In genomic region chr4:180766903-180767302, GRCh38 we compare ENCODE assay signal across 17 cellular contexts.
DNase-seq lines count a peak whose midpoint lies in the region; ATAC-seq and TF ChIP-seq lines count a peak whose summit lies in the region.
"Had no signal": no experiment of that assay in that cellular context is flagged by ENCODE, and none has a peak within 500 bp of the region (broad histone marks: within the 10 kb centered on the region; RNA-seq: fewer than 3 reads in every experiment).

No MANE protein-coding gene starts in this region.

- POLR2A ChIA-PET in MCF 10A (lab: Yijun Ruan, JAX) (no interaction called here), WTC11 (lab: Charles Lee) (no interaction called here)

- DNase-seq in MCF 10A (ENCODE audit: unreplicated experiment) (no peak), breast epithelium (ENCODE audit: low spot score in 2 of 2) (no peak), WTC11 (ENCODE audit: low spot score) (no peak), left kidney (ENCODE audit: low read depth, low spot score) (peak; percentile 32), coronary artery (ENCODE audit: low spot score) (no peak), left colon (no peak)
- DNase-seq: AML-193, Calu3, DND-41, GDM1, GM23248, KG1, NCI-H1092 treated with DMSO at 0.1 percent for 48 hours, NCI-H1930 had no signal

- no peaks in the 10 kb centered on the region for H3K4me1 ChIP-seq in breast epithelium

- intact Hi-C loops in MCF 10A (cut with micrococcal nuclease), result no loop called here
- intact Hi-C loops in breast epithelium (cut with DNase I; ENCODE audit: low total_unique reads), result no loop called here
- intact Hi-C loops in left colon (cut with DNase I, micrococcal nuclease), result no loop called here

- H3K27me3 Mint-ChIP-seq in MCF 10A (ENCODE audit: insufficient read depth, unreplicated experiment) (no peaks in the 10 kb centered on the region), WTC11 (ENCODE audit: low read depth) (no peaks in the 10 kb centered on the region)

- H3K4me3 ChIP-seq in breast epithelium, result no peak overlapping the region
- no peak overlapping the region for H3K4me3 ChIP-seq in coronary artery
- H3K4me3 ChIP-seq: GM23248, SK-N-MC had no signal

- peaks cover 8% of the 10 kb centered on the region for H3K4me1 Mint-ChIP-seq in MCF 10A (ENCODE audit: insufficient read depth, unreplicated experiment)
- H3K4me1 Mint-ChIP-seq in WTC11, result peaks cover 31% of the 10 kb centered on the region

- TF ChIP-seq CTCF in MCF 10A (IDR thresholded peaks at IDR 0.05; ENCODE audit: unreplicated experiment) (no peak), breast epithelium (IDR thresholded peaks at IDR 0.05) (no peak), WTC11 (IDR thresholded peaks at IDR 0.05) (no peak), coronary artery (IDR thresholded peaks at IDR 0.05) (no peak)

- CTCF ChIA-PET in MCF 10A (lab: Yijun Ruan, JAX), result no interaction called here
- CTCF ChIA-PET in WTC11 (lab: Charles Lee), result no interaction called here

- BruUV-seq in MCF 10A (replicated peaks; lab: Mats Ljungman, UMichigan), result no TSS peak

- TF ChIP-seq POLR2A in breast epithelium (IDR thresholded peaks at IDR 0.05), result no peak

- no peaks in the 10 kb centered on the region for H3K36me3 ChIP-seq in breast epithelium

- H3K27me3 ChIP-seq in breast epithelium, result no peaks in the 10 kb centered on the region

- peak overlapping the region; percentile 26 for H3K27ac Mint-ChIP-seq in MCF 10A (ENCODE audit: low read depth, unreplicated experiment)
- H3K27ac Mint-ChIP-seq in WTC11, result peak overlapping the region; percentile 92

- no peak overlapping the region for H3K4me3 Mint-ChIP-seq in MCF 10A (ENCODE audit: unreplicated experiment)
- peak overlapping the region; percentile 18; the same call in 1 of the 2 replicates for H3K4me3 Mint-ChIP-seq in WTC11

- H3K9me3 ChIP-seq in breast epithelium, result no peaks in the 10 kb centered on the region

- H3K36me3 Mint-ChIP-seq in MCF 10A (ENCODE audit: insufficient read depth, unreplicated experiment), result no peaks in the 10 kb centered on the region
- H3K36me3 Mint-ChIP-seq in WTC11, result peaks cover 28% of the 10 kb centered on the region

- H3K27ac ChIP-seq in breast epithelium (no peak overlapping the region), coronary artery (no peak overlapping the region)
- H3K27ac ChIP-seq: GM23248, HL-60, SK-N-MC had no signal

- no peaks in the 10 kb centered on the region for H3K9me3 Mint-ChIP-seq in MCF 10A (ENCODE audit: unreplicated experiment)
- peaks cover 28% of the 10 kb centered on the region for H3K9me3 Mint-ChIP-seq in WTC11

- ATAC-seq in WTC11 (peak; percentile 56), GM19324 (IDR thresholded peaks at IDR 0.05; ENCODE audit: low FRiP score, unreplicated experiment) (no peak), left colon (no peak)

TF ChIP-seq in WTC11, 78 proteins besides CTCF, POLR2A, EP300 and RAD21:
- TF ChIP-seq ZNF121 (CRISPR knock-in tag; IDR thresholded peaks at IDR 0.05) (no peak), NFATC4 (CRISPR knock-in tag; IDR thresholded peaks at IDR 0.05) (no peak), FOXK1 (CRISPR knock-in tag; IDR thresholded peaks at IDR 0.05) (no peak)
